In the genomic region with DNA sequence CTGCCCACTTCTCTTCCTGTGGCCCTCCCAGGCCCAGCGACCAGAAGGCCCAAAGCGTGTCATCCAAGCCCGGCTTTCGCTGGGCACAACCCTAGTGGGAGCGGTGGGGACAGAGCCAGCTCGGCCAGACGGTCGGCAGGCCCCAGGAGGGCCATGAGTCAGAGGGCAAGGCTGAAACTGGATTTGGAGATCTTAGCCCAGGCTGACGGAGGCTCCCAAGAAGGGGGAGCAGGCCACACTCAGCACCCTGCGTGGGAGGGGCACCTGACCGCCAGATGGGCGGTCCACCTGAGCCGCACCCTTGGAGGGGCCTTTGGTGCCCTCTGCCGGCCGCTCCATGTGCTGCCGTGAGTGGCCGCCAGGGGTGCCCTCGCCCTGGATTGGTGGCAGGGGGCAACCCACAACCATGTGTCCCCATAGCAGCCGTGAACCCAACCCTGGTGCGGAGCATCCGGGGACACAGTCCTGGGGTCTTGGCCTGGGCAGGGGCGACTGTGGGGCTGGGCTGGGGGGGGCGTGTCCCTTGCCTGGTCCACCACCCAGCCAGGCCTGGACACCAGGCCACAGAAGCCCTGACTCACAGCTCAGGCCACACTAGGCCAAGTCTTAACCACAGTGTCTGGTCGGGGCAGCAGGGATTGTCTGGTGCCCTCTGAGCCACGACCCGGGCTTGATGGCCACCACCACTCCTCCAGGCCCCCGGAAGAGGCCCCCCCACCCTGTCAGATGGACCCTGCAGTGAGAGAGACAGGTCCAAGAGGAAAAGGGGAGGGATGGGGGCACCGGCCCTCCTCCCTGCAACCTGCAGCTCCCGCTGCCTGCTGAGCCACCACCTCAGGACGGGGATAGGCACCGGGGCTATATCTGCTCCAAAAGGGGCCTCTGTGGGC, we compare ENCODE assay signal across 8 cellular contexts.
A peak's percentile ranks its signal among the peaks of the same experiment; 100 is the strongest.
DNase-seq lines count a peak whose midpoint lies in the region.

No MANE protein-coding gene starts in this region.

- peaks cover 0 to 2% of the 10 kb centered on the region in 2 donors for H3K27me3 ChIP-seq in mucosa of rectum (ENCODE audit: control insufficient read depth in 2 of 2, insufficient read depth in 2 of 2, low read length in 2 of 2)

- peak overlapping the region; percentile 23 to 37 for H3K27ac ChIP-seq in mucosa of rectum (ENCODE audit: low read depth in 2 of 2, low read length in 2 of 2)

- no peak overlapping the region for H3K4me3 ChIP-seq in mucosa of rectum (ENCODE audit: low read length in 2 of 2)

- H3K4me1 ChIP-seq in mucosa of rectum (ENCODE audit: control insufficient read depth in 2 of 2, insufficient read depth in 2 of 2, low read length in 2 of 2): peaks cover 16 to 19% of the 10 kb centered on the region in 2 donors

- peak overlapping the region in 1 of 2 donors; percentile 48 for H3K9ac ChIP-seq in mucosa of rectum (ENCODE audit: low read depth in 1 of 2, low read length in 2 of 2)

- H3K36me3 ChIP-seq in mucosa of rectum (ENCODE audit: control insufficient read depth in 2 of 2, insufficient read depth in 2 of 2, low read length in 2 of 2): peaks cover 7 to 13% of the 10 kb centered on the region in 2 donors

- DNase-seq in D341Med (ENCODE audit: low spot score): peak; percentile 92
- DNase-seq in HCEC 1CT: peak; percentile 91
- peak; percentile 46 for DNase-seq in NCI-H774 (lab: John Stamatoyannopoulos, UW)
- peak; percentile 49 for DNase-seq in activated CD8-positive, alpha-beta memory T cell treated with anti-CD3 and anti-CD28 coated beads, Interleukin-2, amount 50 U/mL, for 24 hours (ENCODE audit: extremely low read depth)
- peak; percentile 87 for DNase-seq in epidermal melanocyte (ENCODE audit: insufficient read length, low spot score)
- DNase-seq in stimulated activated CD8-positive, alpha-beta memory T cell treated with anti-CD3 and anti-CD28 coated beads, Interleukin-4, amount 100 ng/mL, for 48 hours: peak; percentile 91
- DNase-seq in GF-D8 (lab: John Stamatoyannopoulos, UW): no peak

- no peaks in the 10 kb centered on the region for H3K9me3 ChIP-seq in mucosa of rectum (ENCODE audit: control insufficient read depth in 2 of 2, low read length in 2 of 2)
